ENCODE assay signal across 22 cellular contexts in the genomic region with DNA sequence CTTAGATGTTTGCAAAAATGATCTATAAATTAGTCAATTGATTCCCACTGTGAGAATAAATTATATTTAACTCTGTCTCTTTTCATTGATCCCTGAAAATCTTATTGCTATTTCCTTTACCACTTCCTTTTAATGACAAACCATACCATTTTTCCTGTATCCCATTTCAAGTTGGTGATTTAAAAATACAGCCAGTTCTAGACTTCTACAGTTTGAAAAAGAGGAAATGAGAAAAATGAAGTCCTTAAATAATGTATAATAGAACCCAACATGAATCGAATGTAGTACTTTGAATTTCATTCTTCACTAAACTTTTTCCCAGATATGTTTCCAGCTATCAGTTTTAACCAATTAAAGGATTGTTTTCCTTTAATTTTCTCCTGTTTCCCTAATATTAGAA.
"Had no signal": no experiment of that assay in that cellular context is flagged by ENCODE, and none has a peak within 500 bp of the region (broad histone marks: within the 10 kb centered on the region; RNA-seq: fewer than 3 reads in every experiment).

No MANE protein-coding gene starts in this region.

- H3K9me3 ChIP-seq: esophagus squamous epithelium, right atrium auricular region, thyroid gland had no signal

- H3K27ac ChIP-seq: cardiac muscle cell, esophagus squamous epithelium, hepatocyte, neural progenitor cell, right atrium auricular region, thyroid gland had no signal

- ATAC-seq: activated CD8-positive, alpha-beta memory T cell treated with anti-CD3 and anti-CD28 coated beads, Interleukin-2, amount 10 ng/mL, durations not matched to agents 7 days and 5 days; activated T-helper 17 cell treated with anti-CD3 and anti-CD28 coated beads, Interleukin-2, amount 50 U/mL, for 72 hours; left cardiac atrium; naive thymus-derived CD4-positive, alpha-beta T cell had no signal

- DNase-seq: activated CD4-positive, alpha-beta memory T cell treated with anti-CD3 and anti-CD28 coated beads, Interleukin-2, amount 10 ng/mL, durations not matched to agents 7 days and 5 days; activated CD4-positive, alpha-beta T cell treated with anti-CD3 and anti-CD28 coated beads for 48 hours; activated CD4-positive, CD25-positive, alpha-beta regulatory T cell; activated CD8-positive, alpha-beta memory T cell treated with anti-CD3 and anti-CD28 coated beads, Interleukin-2, amount 10 ng/mL, durations not matched to agents 7 days and 5 days; activated naive CD4-positive, alpha-beta T cell; activated naive CD8-positive, alpha-beta T cell treated with anti-CD3 and anti-CD28 coated beads for 36 hours; amniotic stem cell; dermis blood vessel endothelial cell; effector memory CD4-positive, alpha-beta T cell; esophagus squamous epithelium; left cardiac atrium; mesendoderm; naive thymus-derived CD4-positive, alpha-beta T cell; stimulated activated CD4-positive, alpha-beta T cell treated with anti-CD3 and anti-CD28 coated beads, Interleukin-12 subunit alpha, Interleukin-12 subunit beta, amount 100 ng/mL, for 4 hours; stimulated activated CD4-positive, alpha-beta T cell treated with anti-CD3 and anti-CD28 coated beads, Interleukin-2, amount 100 ng/mL, for 24 hours; stimulated activated naive CD4-positive, alpha-beta T cell treated with Interleukin-2 at 50 U/mL for 16 hours; thyroid gland had no signal

- H3K27me3 ChIP-seq: cardiac muscle cell, esophagus squamous epithelium, hepatocyte, neural progenitor cell, right atrium auricular region, thyroid gland had no signal

- H3K4me2 ChIP-seq: hepatocyte, neural progenitor cell had no signal

- H3K79me2 ChIP-seq: hepatocyte had no signal

- H3K4me3 ChIP-seq: cardiac muscle cell, esophagus squamous epithelium, hepatocyte, neural progenitor cell, right atrium auricular region, thyroid gland had no signal

- H3K36me3 ChIP-seq: cardiac muscle cell, thyroid gland had no signal

- H2AFZ ChIP-seq: hepatocyte, neural progenitor cell had no signal

- H3K4me1 ChIP-seq: esophagus squamous epithelium, neural progenitor cell, right atrium auricular region, thyroid gland had no signal
